In the genomic region with DNA sequence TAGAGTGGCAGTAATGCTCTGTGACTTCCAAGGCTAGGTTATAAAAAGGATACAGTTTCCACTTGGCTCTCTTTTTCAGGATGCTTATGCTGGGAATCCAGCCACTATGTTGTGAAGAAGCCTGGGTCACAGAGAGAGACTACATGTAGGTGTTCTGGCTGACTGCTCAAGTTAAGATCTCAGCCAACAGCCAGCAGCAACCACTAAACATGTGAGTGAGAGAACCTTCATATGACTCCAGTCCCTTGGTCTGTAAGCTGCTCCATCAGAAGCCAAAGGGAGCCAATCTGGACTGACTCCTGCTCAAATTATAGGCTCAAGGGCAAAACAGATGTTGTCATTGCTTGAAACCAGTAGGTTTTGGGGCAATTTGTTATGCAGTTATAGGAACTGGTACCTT, we compare ENCODE assay signal across 2 cellular contexts.
TF ChIP-seq lines count a peak whose summit lies in the region.

No MANE protein-coding gene starts in this region.

TF ChIP-seq in GM23338, 12 proteins besides CTCF, POLR2A, EP300 and RAD21:
- TF ChIP-seq, protein P1, sequence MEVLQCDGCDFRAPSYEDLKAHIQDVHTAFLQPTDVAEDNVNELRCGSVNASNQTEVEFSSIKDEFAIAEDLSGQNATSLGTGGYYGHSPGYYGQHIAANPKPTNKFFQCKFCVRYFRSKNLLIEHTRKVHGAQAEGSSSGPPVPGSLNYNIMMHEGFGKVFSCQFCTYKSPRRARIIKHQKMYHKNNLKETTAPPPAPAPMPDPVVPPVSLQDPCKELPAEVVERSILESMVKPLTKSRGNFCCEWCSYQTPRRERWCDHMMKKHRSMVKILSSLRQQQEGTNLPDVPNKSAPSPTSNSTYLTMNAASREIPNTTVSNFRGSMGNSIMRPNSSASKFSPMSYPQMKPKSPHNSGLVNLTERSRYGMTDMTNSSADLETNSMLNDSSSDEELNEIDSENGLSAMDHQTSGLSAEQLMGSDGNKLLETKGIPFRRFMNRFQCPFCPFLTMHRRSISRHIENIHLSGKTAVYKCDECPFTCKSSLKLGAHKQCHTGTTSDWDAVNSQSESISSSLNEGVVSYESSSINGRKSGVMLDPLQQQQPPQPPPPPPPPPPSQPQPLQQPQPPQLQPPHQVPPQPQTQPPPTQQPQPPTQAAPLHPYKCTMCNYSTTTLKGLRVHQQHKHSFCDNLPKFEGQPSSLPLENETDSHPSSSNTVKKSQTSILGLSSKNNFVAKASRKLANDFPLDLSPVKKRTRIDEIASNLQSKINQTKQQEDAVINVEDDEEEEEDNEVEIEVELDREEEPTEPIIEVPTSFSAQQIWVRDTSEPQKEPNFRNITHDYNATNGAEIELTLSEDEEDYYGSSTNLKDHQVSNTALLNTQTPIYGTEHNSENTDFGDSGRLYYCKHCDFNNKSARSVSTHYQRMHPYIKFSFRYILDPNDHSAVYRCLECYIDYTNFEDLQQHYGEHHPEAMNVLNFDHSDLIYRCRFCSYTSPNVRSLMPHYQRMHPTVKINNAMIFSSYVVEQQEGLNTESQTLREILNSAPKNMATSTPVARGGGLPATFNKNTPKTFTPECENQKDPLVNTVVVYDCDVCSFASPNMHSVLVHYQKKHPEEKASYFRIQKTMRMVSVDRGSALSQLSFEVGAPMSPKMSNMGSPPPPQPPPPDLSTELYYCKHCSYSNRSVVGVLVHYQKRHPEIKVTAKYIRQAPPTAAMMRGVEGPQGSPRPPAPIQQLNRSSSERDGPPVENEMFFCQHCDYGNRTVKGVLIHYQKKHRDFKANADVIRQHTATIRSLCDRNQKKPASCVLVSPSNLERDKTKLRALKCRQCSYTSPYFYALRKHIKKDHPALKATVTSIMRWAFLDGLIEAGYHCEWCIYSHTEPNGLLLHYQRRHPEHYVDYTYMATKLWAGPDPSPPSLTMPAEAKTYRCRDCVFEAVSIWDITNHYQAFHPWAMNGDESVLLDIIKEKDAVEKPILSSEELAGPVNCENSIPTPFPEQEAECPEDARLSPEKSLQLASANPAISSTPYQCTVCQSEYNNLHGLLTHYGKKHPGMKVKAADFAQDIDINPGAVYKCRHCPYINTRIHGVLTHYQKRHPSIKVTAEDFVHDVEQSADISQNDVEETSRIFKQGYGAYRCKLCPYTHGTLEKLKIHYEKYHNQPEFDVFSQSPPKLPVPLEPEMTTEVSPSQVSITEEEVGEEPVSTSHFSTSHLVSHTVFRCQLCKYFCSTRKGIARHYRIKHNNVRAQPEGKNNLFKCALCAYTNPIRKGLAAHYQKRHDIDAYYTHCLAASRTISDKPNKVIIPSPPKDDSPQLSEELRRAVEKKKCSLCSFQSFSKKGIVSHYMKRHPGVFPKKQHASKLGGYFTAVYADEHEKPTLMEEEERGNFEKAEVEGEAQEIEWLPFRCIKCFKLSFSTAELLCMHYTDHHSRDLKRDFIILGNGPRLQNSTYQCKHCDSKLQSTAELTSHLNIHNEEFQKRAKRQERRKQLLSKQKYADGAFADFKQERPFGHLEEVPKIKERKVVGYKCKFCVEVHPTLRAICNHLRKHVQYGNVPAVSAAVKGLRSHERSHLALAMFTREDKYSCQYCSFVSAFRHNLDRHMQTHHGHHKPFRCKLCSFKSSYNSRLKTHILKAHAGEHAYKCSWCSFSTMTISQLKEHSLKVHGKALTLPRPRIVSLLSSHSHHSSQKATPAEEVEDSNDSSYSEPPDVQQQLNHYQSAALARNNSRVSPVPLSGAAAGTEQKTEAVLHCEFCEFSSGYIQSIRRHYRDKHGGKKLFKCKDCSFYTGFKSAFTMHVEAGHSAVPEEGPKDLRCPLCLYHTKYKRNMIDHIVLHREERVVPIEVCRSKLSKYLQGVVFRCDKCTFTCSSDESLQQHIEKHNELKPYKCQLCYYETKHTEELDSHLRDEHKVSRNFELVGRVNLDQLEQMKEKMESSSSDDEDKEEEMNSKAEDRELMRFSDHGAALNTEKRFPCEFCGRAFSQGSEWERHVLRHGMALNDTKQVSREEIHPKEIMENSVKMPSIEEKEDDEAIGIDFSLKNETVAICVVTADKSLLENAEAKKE (CRISPR knock-in tag; IDR thresholded peaks at IDR 0.05) = peak; percentile 32; the same call in 1 of the 2 replicates
- no peak for TF ChIP-seq JUNB (IDR thresholded peaks at IDR 0.05; ENCODE audit: unreplicated experiment)

TF ChIP-seq in WTC11, 78 proteins besides CTCF, POLR2A, EP300 and RAD21 (continued from another document):
- TF ChIP-seq, protein P2, sequence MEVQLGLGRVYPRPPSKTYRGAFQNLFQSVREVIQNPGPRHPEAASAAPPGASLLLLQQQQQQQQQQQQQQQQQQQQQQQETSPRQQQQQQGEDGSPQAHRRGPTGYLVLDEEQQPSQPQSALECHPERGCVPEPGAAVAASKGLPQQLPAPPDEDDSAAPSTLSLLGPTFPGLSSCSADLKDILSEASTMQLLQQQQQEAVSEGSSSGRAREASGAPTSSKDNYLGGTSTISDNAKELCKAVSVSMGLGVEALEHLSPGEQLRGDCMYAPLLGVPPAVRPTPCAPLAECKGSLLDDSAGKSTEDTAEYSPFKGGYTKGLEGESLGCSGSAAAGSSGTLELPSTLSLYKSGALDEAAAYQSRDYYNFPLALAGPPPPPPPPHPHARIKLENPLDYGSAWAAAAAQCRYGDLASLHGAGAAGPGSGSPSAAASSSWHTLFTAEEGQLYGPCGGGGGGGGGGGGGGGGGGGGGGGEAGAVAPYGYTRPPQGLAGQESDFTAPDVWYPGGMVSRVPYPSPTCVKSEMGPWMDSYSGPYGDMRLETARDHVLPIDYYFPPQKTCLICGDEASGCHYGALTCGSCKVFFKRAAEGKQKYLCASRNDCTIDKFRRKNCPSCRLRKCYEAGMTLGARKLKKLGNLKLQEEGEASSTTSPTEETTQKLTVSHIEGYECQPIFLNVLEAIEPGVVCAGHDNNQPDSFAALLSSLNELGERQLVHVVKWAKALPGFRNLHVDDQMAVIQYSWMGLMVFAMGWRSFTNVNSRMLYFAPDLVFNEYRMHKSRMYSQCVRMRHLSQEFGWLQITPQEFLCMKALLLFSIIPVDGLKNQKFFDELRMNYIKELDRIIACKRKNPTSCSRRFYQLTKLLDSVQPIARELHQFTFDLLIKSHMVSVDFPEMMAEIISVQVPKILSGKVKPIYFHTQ (CRISPR knock-in tag; IDR thresholded peaks at IDR 0.05) = no peak
- no peak for TF ChIP-seq ZNF232 (CRISPR knock-in tag; IDR thresholded peaks at IDR 0.05)
TF ChIP-seq in WTC11: peak in this region for 0.
